Comparison of ENCODE assay signal across 18 cellular contexts in the genomic region with DNA sequence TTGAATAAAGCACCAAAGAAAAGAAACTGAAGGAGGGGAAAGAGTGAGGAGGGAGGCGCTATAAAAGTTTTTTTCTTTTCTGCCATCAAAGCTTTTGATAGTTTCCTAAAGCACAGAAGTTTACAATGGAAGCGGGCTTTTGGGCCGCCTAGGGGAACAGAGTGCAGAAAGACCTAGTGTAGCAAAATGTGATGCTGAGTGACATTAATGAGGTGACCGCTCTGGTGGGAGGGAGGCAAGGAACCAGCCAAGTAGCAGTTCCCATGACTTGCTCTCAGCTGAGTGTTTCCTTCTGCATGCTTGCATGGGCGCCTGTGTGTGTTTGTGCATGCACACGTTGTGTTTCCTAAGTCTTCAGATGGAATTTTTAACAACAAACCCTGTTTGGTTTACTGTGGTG. TPM values are rescaled to one million over a fixed set of nuclear protein-coding genes. Genes with fewer than 3 reads are reported as not detected.
DNase-seq lines count a peak whose midpoint lies in the region; TF ChIP-seq lines count a peak whose summit lies in the region.
"Had no signal": no experiment of that assay in that cellular context is flagged by ENCODE, and none has a peak within 500 bp of the region (broad histone marks: within the 10 kb centered on the region; RNA-seq: fewer than 3 reads in every experiment).

No MANE protein-coding gene starts in this region.

- no peak overlapping the region for H3K27ac Mint-ChIP-seq in activated naive CD4-positive, alpha-beta T cell treated with anti-CD3 and anti-CD28 coated beads, Interleukin-2, amount 10 ng/mL, durations not matched to agents 7 days and 5 days

- H3K4me1 ChIP-seq in HAP-1 (peaks cover 38% of the 10 kb centered on the region), testis (peaks cover 49% of the 10 kb centered on the region)

- H3K4me1 Mint-ChIP-seq in activated naive CD4-positive, alpha-beta T cell treated with anti-CD3 and anti-CD28 coated beads, Interleukin-2, amount 10 ng/mL, durations not matched to agents 7 days and 5 days = peaks cover 32% of the 10 kb centered on the region

- CTCF ChIA-PET in activated naive CD4-positive, alpha-beta T cell treated with anti-CD3 and anti-CD28 coated beads, Interleukin-2, amount 10 ng/mL, durations not matched to agents 7 days and 5 days (lab: Charles Lee) = interaction anchor here (1.2 kb wide), 1 partner anchor 28 kb away, joined by 3 read pairs; no protein-coding TSS in a partner anchor

- H3K27me3 Mint-ChIP-seq in activated naive CD4-positive, alpha-beta T cell treated with anti-CD3 and anti-CD28 coated beads, Interleukin-2, amount 10 ng/mL, durations not matched to agents 7 days and 5 days = no peaks in the 10 kb centered on the region

- H3K4me3 ChIP-seq in HAP-1 (no peak overlapping the region), testis (no peak overlapping the region)
- H3K4me3 ChIP-seq: GM12878, MG63 had no signal

- H3K36me3 Mint-ChIP-seq in activated naive CD4-positive, alpha-beta T cell treated with anti-CD3 and anti-CD28 coated beads, Interleukin-2, amount 10 ng/mL, durations not matched to agents 7 days and 5 days = peaks cover 66% of the 10 kb centered on the region

- H3K27me3 ChIP-seq in HAP-1 (ENCODE audit: low read depth) (no peaks in the 10 kb centered on the region), testis (no peaks in the 10 kb centered on the region)
- H3K27me3 ChIP-seq: MG63 had no signal

- no peak for TF ChIP-seq POLR2A in testis (IDR thresholded peaks at IDR 0.05)

- intact Hi-C loops in testis (cut with DNase I; ENCODE audit: low total_unique reads) = no loop called here

- peak; percentile 76 to 78 for DNase-seq in HAP-1 (ENCODE audit: low spot score in 2 of 2)
- peak in 28 of 61 donors; percentile 11 to 86 (median 41) for DNase-seq in caudate nucleus (lab: John Stamatoyannopoulos, UW)
- DNase-seq in midbrain (lab: John Stamatoyannopoulos, UW) = peak; percentile 59
- DNase-seq in testis = no peak
- no peak for DNase-seq in hepatic stellate cell (ENCODE audit: low spot score)
- no peak for DNase-seq in G401 (ENCODE audit: low spot score)
- no peak for DNase-seq in activated naive CD4-positive, alpha-beta T cell treated with anti-CD3 and anti-CD28 coated beads, Interleukin-2, amount 10 ng/mL, durations not matched to agents 7 days and 5 days
- DNase-seq: Caco-2, DMS53, MG63, NCI-H1105 treated with DMSO at 0.1 percent for 48 hours, NCI-H187, NCI-H446, NCI-H82, SHP77 treated with DMSO at 0.1 percent for 48 hours had no signal

- TF ChIP-seq CTCF in testis (IDR thresholded peaks at IDR 0.05) = no peak

- H3K36me3 ChIP-seq in HAP-1 (replicated peaks) (peaks cover 31% of the 10 kb centered on the region), testis (ENCODE audit: low read depth, missing control alignments) (no peaks in the 10 kb centered on the region)
- H3K36me3 ChIP-seq: MG63 had no signal

- in situ Hi-C loops in HAP-1 (cut with MboI; ENCODE audit: low sequenced_read_pairs) = no loop called here
- in situ Hi-C loops in G401 (cut with HindIII; ENCODE audit: low sequenced_read_pairs) = no loop called here

- no peak overlapping the region for H3K4me3 Mint-ChIP-seq in activated naive CD4-positive, alpha-beta T cell treated with anti-CD3 and anti-CD28 coated beads, Interleukin-2, amount 10 ng/mL, durations not matched to agents 7 days and 5 days

- H3K9me3 ChIP-seq in HAP-1 (no peaks in the 10 kb centered on the region), testis (no peaks in the 10 kb centered on the region)
- H3K9me3 ChIP-seq: Caco-2, MG63 had no signal

- 78 to 84% methylated on average over 6 of the region's 6 CpGs for WGBS in testis, 2 donors

- no peaks in the 10 kb centered on the region for H3K9me3 Mint-ChIP-seq in activated naive CD4-positive, alpha-beta T cell treated with anti-CD3 and anti-CD28 coated beads, Interleukin-2, amount 10 ng/mL, durations not matched to agents 7 days and 5 days

- H3K27ac ChIP-seq in caudate nucleus (ENCODE audit: low read depth, low read length) (peak overlapping the region; percentile 86), testis (peak overlapping the region; percentile 27 to 77)
- H3K27ac ChIP-seq: HL-60, KMS-11 had no signal

RNA-seq across cellular contexts. Expression of gene MSI2, which starts 15.5 kb away (rescaled TPM):
- 100 to 1,000 TPM in 1 of 2 donors, 10 to 100 TPM in 1; 76.6 to 106 TPM for total RNA-seq in testis
- 46.5 TPM for polyA plus RNA-seq in testis (ENCODE audit: insufficient read depth, low read depth, low replicate concordance)
- 48.1 and 75.0 TPM in 2 replicates for total RNA-seq in G401 (2014; rRNA removed; shearing (Covaris generic))

Comparison
In these comparisons a context has a peak if more than half of its experiments do, and no peak if none do; other contexts are left out.
1. DNase-seq: peak in HAP-1 (2 of 2) and midbrain (single experiment); none in testis (single experiment), hepatic stellate cell (single experiment), G401 (single experiment) and activated naive CD4-positive, alpha-beta T cell treated with anti-CD3 and anti-CD28 coated beads, Interleukin-2, amount 10 ng/mL, durations not matched to agents 7 days and 5 days (single experiment).